Comparison of ENCODE assay signal across 8 cellular contexts in the genomic region with DNA sequence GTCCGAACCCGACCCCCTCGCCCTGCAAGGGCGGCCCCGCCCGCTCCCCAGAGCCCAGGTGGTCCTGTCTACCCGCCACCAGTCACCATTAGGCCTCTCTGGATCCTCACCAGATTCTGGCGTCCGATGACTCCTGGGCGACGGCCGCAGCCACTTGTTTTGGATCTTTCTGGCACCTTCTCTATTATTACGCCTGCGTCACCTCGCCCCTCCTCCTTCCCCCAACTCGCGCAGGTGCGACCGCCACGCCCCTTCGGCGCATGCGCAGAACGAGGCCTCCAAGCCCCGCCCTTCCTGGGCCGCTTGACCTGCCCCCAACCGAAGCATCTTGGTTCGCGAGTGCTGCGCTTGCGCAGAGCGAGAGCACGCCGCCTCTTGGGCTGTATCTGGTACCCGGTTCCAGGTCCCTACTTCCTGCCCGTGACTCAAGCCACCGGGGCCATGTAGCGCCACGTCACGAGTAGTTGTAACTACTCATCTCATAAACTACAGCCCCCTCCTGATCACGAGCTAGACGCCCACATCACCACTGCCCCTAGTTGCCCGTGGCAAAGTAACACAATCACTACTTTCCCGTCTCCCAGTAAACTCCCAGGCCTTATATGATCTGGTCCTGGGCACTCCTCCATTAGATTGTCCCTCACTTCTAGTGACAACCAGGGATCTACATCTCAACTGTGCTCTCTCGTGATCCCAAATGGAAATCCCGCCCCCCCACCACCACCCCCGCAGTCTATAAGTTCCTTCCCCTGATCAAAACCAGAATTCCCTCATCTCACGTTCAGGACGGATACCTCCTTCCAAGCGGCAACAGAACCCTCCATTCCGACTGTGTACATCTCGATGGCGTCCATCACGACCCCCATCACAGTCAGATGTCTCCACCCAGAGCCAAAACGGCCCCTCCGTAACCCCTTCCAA. TPM values are rescaled to one million over a fixed set of nuclear protein-coding genes. Genes with fewer than 3 reads are reported as not detected.
DNase-seq lines count a peak whose midpoint lies in the region; ATAC-seq and TF ChIP-seq lines count a peak whose summit lies in the region.

A gene with protein sequence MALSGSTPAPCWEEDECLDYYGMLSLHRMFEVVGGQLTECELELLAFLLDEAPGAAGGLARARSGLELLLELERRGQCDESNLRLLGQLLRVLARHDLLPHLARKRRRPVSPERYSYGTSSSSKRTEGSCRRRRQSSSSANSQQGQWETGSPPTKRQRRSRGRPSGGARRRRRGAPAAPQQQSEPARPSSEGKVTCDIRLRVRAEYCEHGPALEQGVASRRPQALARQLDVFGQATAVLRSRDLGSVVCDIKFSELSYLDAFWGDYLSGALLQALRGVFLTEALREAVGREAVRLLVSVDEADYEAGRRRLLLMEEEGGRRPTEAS (minus strand): TSS at position 156 of the 921 bp plus-strand sequence. CDS start 670 bp downstream, outside the sequence.

- peak; percentile 55 for ATAC-seq in GM23338
- peak; percentile 75 to 78 for ATAC-seq in naive thymus-derived CD8-positive, alpha-beta T cell

- peak within 1 kb of the TSS; percentile 97 for H3K27ac Mint-ChIP-seq in GM23338
- H3K27ac Mint-ChIP-seq in naive thymus-derived CD8-positive, alpha-beta T cell: peak within 1 kb of the TSS; percentile 94 to 100 (median 98)

- no peaks in the 10 kb centered on the region for H3K27me3 ChIP-seq in GM23338 (ENCODE audit: insufficient read depth)

- H3K4me3 Mint-ChIP-seq in GM23338: peak within 1 kb of the TSS; percentile 94
- H3K4me3 Mint-ChIP-seq in naive thymus-derived CD8-positive, alpha-beta T cell: peak within 1 kb of the TSS; percentile 91 to 97 (median 94)

- peak within 1 kb of the TSS; percentile 96 for H3K27ac ChIP-seq in GM23338 (ENCODE audit: low read depth)

- peaks cover 60% of the 10 kb centered on the region for H3K79me2 ChIP-seq in GM23338 (replicated peaks; ENCODE audit: insufficient read depth)

- POLR2A ChIA-PET in naive thymus-derived CD8-positive, alpha-beta T cell (lab: Charles Lee): interaction anchor here (0.5 to 7.7 kb wide), 10 partner anchors 10 to 340 kb away, joined by 3 to 62 read pairs (median 6); a partner anchor contains a TSS

- H3K36me3 ChIP-seq in GM23338 (ENCODE audit: insufficient read depth): peaks cover 16% of the 10 kb centered on the region; the same call in 1 of the 2 replicates

- TF ChIP-seq CTCF in GM23338 (conservative IDR thresholded peaks at IDR 0.05; ENCODE audit: low read depth in 2 of 2): no peak

- H3K36me3 Mint-ChIP-seq in GM23338 (ENCODE audit: low read depth): peaks cover 39% of the 10 kb centered on the region
- H3K36me3 Mint-ChIP-seq in naive thymus-derived CD8-positive, alpha-beta T cell: peaks cover 0 to 36% (median 7%) of the 10 kb centered on the region in 3 donors

- H3F3A ChIP-seq in GM23338 (replicated peaks; ENCODE audit: low read depth): peaks cover 28% of the 10 kb centered on the region

- peak within 1 kb of the TSS; percentile 96 for H3K4me2 ChIP-seq in GM23338

- no peaks in the 10 kb centered on the region for H3K9me2 ChIP-seq in GM23338 (ENCODE audit: insufficient read depth)

- H3K27me3 Mint-ChIP-seq in GM23338 (ENCODE audit: insufficient read depth, low read depth, poor library complexity): peaks cover 29% of the 10 kb centered on the region
- H3K27me3 Mint-ChIP-seq in naive thymus-derived CD8-positive, alpha-beta T cell: peaks cover 0 to 2% (median 0%) of the 10 kb centered on the region in 5 donors

- no peak within 1 kb of the TSS for H2AFZ ChIP-seq in GM23338

- no peaks in the 10 kb centered on the region for H3K9me3 Mint-ChIP-seq in GM23338
- no peaks in the 10 kb centered on the region for H3K9me3 Mint-ChIP-seq in naive thymus-derived CD8-positive, alpha-beta T cell

- peaks cover 34% of the 10 kb centered on the region for H3K4me1 Mint-ChIP-seq in GM23338
- peaks cover 43 to 86% (median 83%) of the 10 kb centered on the region in 4 donors for H3K4me1 Mint-ChIP-seq in naive thymus-derived CD8-positive, alpha-beta T cell

- H4K20me1 ChIP-seq in GM23338 (replicated peaks; ENCODE audit: insufficient read depth): peaks cover 31% of the 10 kb centered on the region

- peak within 1 kb of the TSS; percentile 92 for H3K4me3 ChIP-seq in GM23338

- H3K4me1 ChIP-seq in GM23338 (ENCODE audit: insufficient read depth): peaks cover 9% of the 10 kb centered on the region

- DNase-seq in DMS79 treated with DMSO at 0.1 percent for 48 hours (lab: John Stamatoyannopoulos, UW) (peak; percentile 95), GM23338 (ENCODE audit: low spot score) (peak; percentile 96), LHCN-M2 (ENCODE audit: low read depth) (peak; percentile 95), RPMI8226 (peak; percentile 93), fibroblast of gingiva (ENCODE audit: low read depth) (peak; percentile 97)
- peak; percentile 100 for DNase-seq in activated T-helper 1 cell treated with anti-CD3 and anti-CD28 coated beads, Interleukin-2, amount 50 U/mL, for 16 hours (ENCODE audit: low read depth in 1 of 2, low spot score in 1 of 2)
- peak; percentile 99 to 100 (median 100) for DNase-seq in naive thymus-derived CD8-positive, alpha-beta T cell
- DNase-seq in stimulated activated naive CD4-positive, alpha-beta T cell (lab: John Stamatoyannopoulos, UW): peak; percentile 98 to 100 (median 99)

TF ChIP-seq in GM23338, 12 proteins besides CTCF, POLR2A, EP300 and RAD21:
- TF ChIP-seq ZNF331 (CRISPR knock-in tag; IDR thresholded peaks at IDR 0.05; ENCODE audit: low read depth): no peak
- TF ChIP-seq JUNB (IDR thresholded peaks at IDR 0.05; ENCODE audit: unreplicated experiment): no peak
- TF ChIP-seq CREB1 (CRISPR knock-in tag; IDR thresholded peaks at IDR 0.05; ENCODE audit: low read depth): peak; percentile 51; the same call in 1 of the 2 replicates
- peak; percentile 82 for TF ChIP-seq POLR2AphosphoS5 (IDR thresholded peaks at IDR 0.05; ENCODE audit: low read depth)
TF ChIP-seq in GM23338: peak in this region for 2.

RNA-seq across cellular contexts. Expression of the gene that starts here (rescaled TPM):
- total RNA-seq in GM23338 (2014; rRNA removed; shearing (Covaris generic)): 59.4 and 63.0 TPM in 2 replicates
- 23.4 and 25.6 TPM in 2 replicates for polyA plus RNA-seq in GM23338 (2016; fragmentation: Nextera tagmentation; extraction: Ambion mirVana)
- total RNA-seq in LHCN-M2 (2014; rRNA removed): 26.2 and 27.2 TPM in 2 replicates
- polyA plus RNA-seq in LHCN-M2 (2012): 15.2 TPM
- total RNA-seq in naive thymus-derived CD8-positive, alpha-beta T cell: 10 to 100 TPM; 56.5 to 58.7 TPM
- polyA plus RNA-seq in naive thymus-derived CD8-positive, alpha-beta T cell: 100 to 1,000 TPM; 117 to 149 (median 133) TPM

Comparison
In these comparisons a context has a peak if more than half of its experiments do, and no peak if none do; other contexts are left out.
1. Peak in every context shown above with its lines: DNase-seq, ATAC-seq, H3K4me3 ChIP-seq and H3K27ac ChIP-seq.